ENCODE assay signal across 27 cellular contexts in the genomic region with DNA sequence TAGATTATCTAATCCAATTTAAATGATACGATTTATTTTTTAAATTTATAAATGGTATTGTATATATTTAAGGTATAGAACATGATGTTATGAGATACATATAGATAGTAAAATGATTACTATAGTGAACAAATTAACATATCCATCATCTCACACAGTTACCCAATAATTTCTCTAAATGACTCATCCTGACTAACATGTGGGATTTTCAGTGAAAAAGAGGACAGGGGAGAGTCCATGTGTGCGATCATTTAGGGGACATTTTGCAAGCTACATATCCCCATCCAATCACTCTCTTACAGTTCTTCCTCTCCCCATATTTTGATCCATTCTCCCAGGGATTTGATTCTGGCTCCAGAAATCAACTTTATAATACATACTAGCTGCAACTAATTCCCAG.
A peak's percentile ranks its signal among the peaks of the same experiment; 100 is the strongest.
DNase-seq lines count a peak whose midpoint lies in the region; ATAC-seq and TF ChIP-seq lines count a peak whose summit lies in the region.
"Had no signal": no experiment of that assay in that cellular context is flagged by ENCODE, and none has a peak within 500 bp of the region (broad histone marks: within the 10 kb centered on the region; RNA-seq: fewer than 3 reads in every experiment).

No MANE protein-coding gene starts in this region.

- no peak overlapping the region for H3K27ac ChIP-seq in RWPE1
- H3K27ac ChIP-seq: body of pancreas, coronary artery, esophagus muscularis mucosa, transverse colon had no signal

- intact Hi-C loops in Caco-2 (cut with micrococcal nuclease; ENCODE audit: unreplicated experiment), result no loop called here
- intact Hi-C loops in cardiac septum (cut with DNase I), result no loop called here

- H3K9me3 Mint-ChIP-seq in Caco-2 (ENCODE audit: unreplicated experiment), result no peaks in the 10 kb centered on the region
- H3K9me3 Mint-ChIP-seq: activated naive CD8-positive, alpha-beta T cell treated with anti-CD3 and anti-CD28 coated beads, Interleukin-2, amount 50 U/mL, for 24 hours; CD4-positive, CD25-positive, alpha-beta regulatory T cell; effector memory CD8-positive, alpha-beta T cell; neural crest cell; T-helper 2 cell treated with Interferon-gamma antibody and Interleukin-4, amounts not matched to agents 5 μg/mL and 100 μg/mL, for 36 hours had no signal

- no peaks in the 10 kb centered on the region for H3K4me1 Mint-ChIP-seq in Caco-2 (ENCODE audit: low read depth, unreplicated experiment)
- H3K4me1 Mint-ChIP-seq: CD4-positive, CD25-positive, alpha-beta regulatory T cell; neural crest cell had no signal

- H3K36me3 ChIP-seq in Caco-2 (ENCODE audit: control insufficient read depth, insufficient read depth, low read length), result no peaks in the 10 kb centered on the region
- H3K36me3 ChIP-seq: transverse colon had no signal

- H3K4me3 Mint-ChIP-seq in Caco-2 (ENCODE audit: unreplicated experiment), result no peak overlapping the region
- H3K4me3 Mint-ChIP-seq: activated naive CD8-positive, alpha-beta T cell treated with anti-CD3 and anti-CD28 coated beads, Interleukin-2, amount 50 U/mL, for 24 hours; CD4-positive, CD25-positive, alpha-beta regulatory T cell; effector memory CD8-positive, alpha-beta T cell; neural crest cell; T-helper 2 cell treated with Interferon-gamma antibody and Interleukin-4, amounts not matched to agents 5 μg/mL and 100 μg/mL, for 36 hours had no signal

- CTCF ChIA-PET in RWPE1 (lab: Yijun Ruan, JAX) (no interaction called here), Caco-2 (lab: Charles Lee) (no interaction called here)

- peaks cover 6% of the 10 kb centered on the region for H3K36me3 Mint-ChIP-seq in Caco-2 (ENCODE audit: insufficient read depth, unreplicated experiment)

- DNase-seq in AG10803 (ENCODE audit: low read depth) (peak; percentile 3), GM12865 (ENCODE audit: low read depth) (peak; percentile 0), RWPE1 (ENCODE audit: low spot score) (peak; percentile 0), fibroblast of pulmonary artery (ENCODE audit: low read depth) (peak; percentile 7), Caco-2 (no peak), cardiac septum (ENCODE audit: low spot score) (no peak), omental fat pad (ENCODE audit: low spot score) (no peak)
- DNase-seq: activated CD4-positive, alpha-beta T cell treated with anti-CD3 and anti-CD28 coated beads, Interleukin-2, amount 50 U/mL, for 1 hour; activated effector memory CD4-positive, alpha-beta T cell treated with Interleukin-2 at 50 U/mL for 16 hours; activated naive CD8-positive, alpha-beta T cell treated with anti-CD3 and anti-CD28 coated beads, Interleukin-2, amount 50 U/mL, for 24 hours; body of pancreas; CD4-positive, CD25-positive, alpha-beta regulatory T cell; effector memory CD8-positive, alpha-beta T cell; GOT3; NCI-H1694 treated with DMSO at 0.1 percent for 48 hours; NCI-H2171 treated with DMSO at 0.1 percent for 48 hours; NCI-H524 treated with DMSO at 0.1 percent for 48 hours; posterior cingulate gyrus; stimulated activated CD4-positive, alpha-beta T cell treated with anti-CD3 and anti-CD28 coated beads, Interleukin-15, amount 100 ng/mL, for 24 hours; transverse colon had no signal

- no peaks in the 10 kb centered on the region for H3K4me1 ChIP-seq in Caco-2
- H3K4me1 ChIP-seq: body of pancreas, esophagus muscularis mucosa, transverse colon had no signal

- ATAC-seq in HG03354 (IDR thresholded peaks at IDR 0.05; ENCODE audit: poor library complexity, severe bottlenecking, unreplicated experiment), result no peak
- ATAC-seq in omental fat pad (ENCODE audit: low FRiP score), result no peak
- ATAC-seq: activated naive CD8-positive, alpha-beta T cell treated with anti-CD3 and anti-CD28 coated beads, Interleukin-2, amount 50 U/mL, for 24 hours; body of pancreas; effector memory CD8-positive, alpha-beta T cell; Panc1; sciatic nerve had no signal

- POLR2A ChIA-PET in RWPE1 (lab: Yijun Ruan, JAX; ENCODE audit: low non-redundant PET) (no interaction called here), Caco-2 (lab: Charles Lee) (no interaction called here)

- BruUV-seq in Caco-2 (replicated peaks; lab: Mats Ljungman, UMichigan), result no TSS peak

- H3K9me3 ChIP-seq in Caco-2, result no peaks in the 10 kb centered on the region
- H3K9me3 ChIP-seq: body of pancreas, esophagus muscularis mucosa, transverse colon had no signal

- no peak for TF ChIP-seq CTCF in AG10803 (conservative IDR thresholded peaks at IDR 0.05; ENCODE audit: low read length)
- TF ChIP-seq CTCF in GM12865 (IDR thresholded peaks at IDR 0.05; ENCODE audit: insufficient read depth, low read depth, low read length, missing control alignments), result no peak
- TF ChIP-seq CTCF in RWPE1 (conservative IDR thresholded peaks at IDR 0.05; ENCODE audit: low read depth), result no peak
- TF ChIP-seq CTCF in fibroblast of pulmonary artery (IDR thresholded peaks at IDR 0.05; ENCODE audit: low read length, missing control alignments), result no peak
- TF ChIP-seq CTCF in Caco-2 (IDR thresholded peaks at IDR 0.05; ENCODE audit: insufficient read depth in 1 of 2, low read depth in 1 of 2, low read length in 1 of 2, severe bottlenecking in 1 of 2, unreplicated experiment in 1 of 2), result no peak
- no peak for TF ChIP-seq CTCF in omental fat pad (IDR thresholded peaks at IDR 0.05)

- no peaks in the 10 kb centered on the region for H3K27me3 Mint-ChIP-seq in Caco-2 (ENCODE audit: insufficient read depth, unreplicated experiment)
- H3K27me3 Mint-ChIP-seq: activated naive CD8-positive, alpha-beta T cell treated with anti-CD3 and anti-CD28 coated beads, Interleukin-2, amount 50 U/mL, for 24 hours; CD4-positive, CD25-positive, alpha-beta regulatory T cell; effector memory CD8-positive, alpha-beta T cell had no signal

- no peaks in the 10 kb centered on the region for H3K27me3 ChIP-seq in Caco-2 (replicated peaks; ENCODE audit: control insufficient read depth, insufficient read depth, low read length)
- H3K27me3 ChIP-seq: body of pancreas, esophagus muscularis mucosa, transverse colon had no signal

- H3K27ac Mint-ChIP-seq in Caco-2 (ENCODE audit: unreplicated experiment), result no peak overlapping the region
- H3K27ac Mint-ChIP-seq: activated naive CD8-positive, alpha-beta T cell treated with anti-CD3 and anti-CD28 coated beads, Interleukin-2, amount 50 U/mL, for 24 hours; CD4-positive, CD25-positive, alpha-beta regulatory T cell; effector memory CD8-positive, alpha-beta T cell; T-helper 2 cell treated with Interferon-gamma antibody and Interleukin-4, amounts not matched to agents 5 μg/mL and 100 μg/mL, for 36 hours had no signal

- H3K4me3 ChIP-seq in AG10803 (ENCODE audit: low read length) (no peak overlapping the region), GM12865 (ENCODE audit: low read depth, low read length) (no peak overlapping the region), fibroblast of pulmonary artery (replicated peaks; ENCODE audit: low read depth, low read length) (no peak overlapping the region), Caco-2 (ENCODE audit: low read depth, low read length) (no peak overlapping the region)
- H3K4me3 ChIP-seq: body of pancreas, coronary artery, esophagus muscularis mucosa, transverse colon had no signal

Comparison
In these comparisons a context has a peak if more than half of its experiments do, and no peak if none do; other contexts are left out.
1. DNase-seq: peak in AG10803 (single experiment), GM12865 (single experiment), RWPE1 (single experiment) and fibroblast of pulmonary artery (single experiment); none in Caco-2 (0 of 2), cardiac septum (single experiment) and omental fat pad (single experiment).